8 cellular contexts compared by ENCODE assay signal in the genomic region with DNA sequence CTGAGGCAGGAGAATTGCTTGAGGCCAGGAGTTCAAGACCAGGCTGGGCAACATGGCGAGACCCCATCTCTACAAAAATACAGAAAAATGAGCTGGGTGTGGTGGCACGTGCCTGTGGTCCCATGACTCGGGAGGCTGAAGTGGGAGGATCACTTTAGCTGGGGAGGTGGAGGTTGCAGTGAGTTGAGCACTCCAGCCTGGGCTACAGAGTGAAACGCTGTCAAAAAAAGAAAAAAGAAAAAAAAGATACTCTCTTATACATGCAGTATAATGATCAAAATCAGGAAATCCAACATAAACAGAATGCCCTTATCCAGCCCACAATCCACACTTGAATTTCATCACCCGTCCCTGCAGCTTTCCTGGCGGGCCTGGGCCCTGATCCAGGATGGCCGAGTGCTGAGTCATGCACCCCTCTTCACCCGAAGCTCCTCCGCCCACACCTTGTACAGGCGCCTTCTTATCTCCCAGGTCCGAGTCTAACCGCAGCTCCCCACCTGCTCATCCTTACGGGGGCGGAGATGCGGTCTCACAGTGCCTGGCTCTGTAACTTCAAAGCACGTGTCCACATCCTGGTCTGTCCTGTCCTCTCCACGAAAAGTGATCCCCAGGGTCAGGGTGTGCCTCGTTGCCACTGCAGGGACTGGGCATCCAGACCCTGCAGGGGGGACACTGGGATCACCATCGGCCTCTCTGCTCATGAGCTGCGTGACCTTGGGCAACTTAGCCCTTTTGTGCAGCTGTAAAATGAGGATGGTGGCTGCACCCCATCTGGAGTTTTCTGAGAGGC.
A peak's percentile ranks its signal among the peaks of the same experiment; 100 is the strongest.
DNase-seq lines count a peak whose midpoint lies in the region; ATAC-seq and TF ChIP-seq lines count a peak whose summit lies in the region.

No MANE protein-coding gene starts in this region.

- H3K27ac ChIP-seq in colonic mucosa: no peak overlapping the region

- ATAC-seq in GM21717 (IDR thresholded peaks at IDR 0.05; ENCODE audit: unreplicated experiment) (no peak), HG02798 (IDR thresholded peaks at IDR 0.05; ENCODE audit: poor library complexity, unreplicated experiment) (no peak)

- H3K9ac ChIP-seq in colonic mucosa (ENCODE audit: low read depth in 2 of 2, low read length in 2 of 2): no peak overlapping the region

- H3K9me3 ChIP-seq in colonic mucosa (no peaks in the 10 kb centered on the region), BE2C (no peaks in the 10 kb centered on the region)

- POLR2A ChIA-PET in BJ (lab: Charles Lee): no interaction called here

- no peaks in the 10 kb centered on the region for H3K27me3 ChIP-seq in BJ (ENCODE audit: control insufficient read depth, insufficient read depth, low read length)
- H3K27me3 ChIP-seq in colonic mucosa: no peaks in the 10 kb centered on the region
- no peaks in the 10 kb centered on the region for H3K27me3 ChIP-seq in BE2C

- H3K36me3 ChIP-seq in BJ (ENCODE audit: control insufficient read depth, insufficient read depth, low read length) (no peaks in the 10 kb centered on the region), colonic mucosa (no peaks in the 10 kb centered on the region), BE2C (no peaks in the 10 kb centered on the region)

- TF ChIP-seq CTCF in BJ (IDR thresholded peaks at IDR 0.05; ENCODE audit: insufficient read depth, low read depth, low read length) (no peak), colonic mucosa (IDR thresholded peaks at IDR 0.05) (no peak), BE2C (IDR thresholded peaks at IDR 0.05; ENCODE audit: low read depth, low read length) (no peak)

- CTCF ChIA-PET in BJ (lab: Yijun Ruan, JAX): interaction anchor here (0.6 to 0.9 kb wide), 3 partner anchors 30 to 165 kb away, joined by 3 read pairs; no protein-coding TSS in a partner anchor

- H3K4me3 ChIP-seq in BJ (ENCODE audit: low read depth, low read length): no peak overlapping the region
- H3K4me3 ChIP-seq in Jurkat, Clone E6-1 (ENCODE audit: low read length): no peak overlapping the region
- H3K4me3 ChIP-seq in colonic mucosa: no peak overlapping the region
- no peak overlapping the region for H3K4me3 ChIP-seq in BE2C (ENCODE audit: low read depth, low read length)

- intact Hi-C loops in colonic mucosa (cut with DNase I): no loop called here

- H3K4me1 ChIP-seq in colonic mucosa (no peaks in the 10 kb centered on the region), BE2C (no peaks in the 10 kb centered on the region)

- peak; percentile 59 for DNase-seq in BJ (ENCODE audit: low read depth)
- DNase-seq in Jurkat, Clone E6-1 (ENCODE audit: low read depth, low spot score): peak; percentile 59
- DNase-seq in colonic mucosa: peak; percentile 62
- peak; percentile 85 for DNase-seq in myocyte (ENCODE audit: low read depth)
- no peak for DNase-seq in BE2C
- DNase-seq in COR-L47 (lab: John Stamatoyannopoulos, UW): no peak

Comparison
In these comparisons a context has a peak if more than half of its experiments do, and no peak if none do; other contexts are left out.
1. DNase-seq: peak in BJ (single experiment), Jurkat, Clone E6-1 (single experiment), colonic mucosa (single experiment) and myocyte (single experiment); none in BE2C (single experiment) and COR-L47 (single experiment).